ENCODE assay signal across 13 cellular contexts in the genomic region with DNA sequence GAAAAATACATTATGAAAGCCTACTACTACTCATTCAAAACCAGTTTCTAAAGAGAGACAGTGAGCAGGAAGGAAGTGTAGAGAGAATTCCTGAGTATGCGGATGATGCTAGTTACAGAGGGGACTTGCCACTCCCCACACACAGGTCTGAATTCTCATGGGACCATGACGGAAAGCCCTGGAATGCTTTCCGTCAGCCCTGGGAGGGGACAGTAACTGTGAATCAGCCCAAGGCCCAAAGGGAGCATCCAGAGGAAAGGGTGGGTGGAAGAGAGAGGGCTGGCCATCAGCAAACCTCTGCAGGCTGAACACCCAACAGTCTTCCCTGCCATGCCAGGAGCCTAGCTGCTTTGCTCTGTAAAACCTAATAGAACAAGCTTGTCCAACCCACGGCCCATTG. TPM values are rescaled to one million over a fixed set of nuclear protein-coding genes. Genes with fewer than 3 reads are reported as not detected.
DNase-seq lines count a peak whose midpoint lies in the region; ATAC-seq and TF ChIP-seq lines count a peak whose summit lies in the region.
"Had no signal": no experiment of that assay in that cellular context is flagged by ENCODE, and none has a peak within 500 bp of the region (broad histone marks: within the 10 kb centered on the region; RNA-seq: fewer than 3 reads in every experiment).

No MANE protein-coding gene starts in this region.

- H3K27me3 Mint-ChIP-seq in CD14-positive monocyte (ENCODE audit: low read depth in 3 of 3) (no peaks in the 10 kb centered on the region), IgD-negative memory B cell (no peaks in the 10 kb centered on the region), naive B cell (no peaks in the 10 kb centered on the region)
- H3K27me3 Mint-ChIP-seq: type B pancreatic cell had no signal

- DNase-seq in CD14-positive monocyte (ENCODE audit: low spot score) (no peak), choroid plexus epithelial cell (ENCODE audit: low read depth) (peak; percentile 68), naive B cell (no peak)
- no peak for DNase-seq in stimulated activated CD4-positive, alpha-beta T cell treated with anti-CD3 and anti-CD28 coated beads, Interleukin-2, amount 100 ng/mL, for 24 hours
- DNase-seq in stimulated activated CD4-positive, alpha-beta T cell treated with anti-CD3 and anti-CD28 coated beads, Interleukin-1b, Interleukin-23, amount 100 ng/mL, for 48 hours: no peak
- no peak for DNase-seq in stimulated activated CD4-positive, alpha-beta T cell treated with anti-CD3 and anti-CD28 coated beads, Interleukin-4, amount 100 ng/mL, for 1 hour
- DNase-seq: activated T-cell treated with anti-CD3 and anti-CD28 coated beads, Interleukin-2, amount 50 U/mL, for 72 hours; NCI-H1436; NK-92 treated with Interleukin-12 subunit alpha and Interleukin-12 subunit beta, amount 100 ng/mL, for 24 hours; ovary had no signal

- no peak for ATAC-seq in naive B cell (ENCODE audit: low read depth in 2 of 2)
- ATAC-seq in GM18519 (IDR thresholded peaks at IDR 0.05; ENCODE audit: low FRiP score, unreplicated experiment): no peak
- ATAC-seq: activated T-cell treated with anti-CD3 and anti-CD28 coated beads, Interleukin-2, amount 50 U/mL, for 72 hours had no signal

- H3K4me3 Mint-ChIP-seq in CD14-positive monocyte (no peak overlapping the region), IgD-negative memory B cell (peak overlapping the region in 3 of 4 donors; percentile 35 to 57 (median 56)), naive B cell (peak overlapping the region in 7 of 8 donors; percentile 6 to 80 (median 47))
- H3K4me3 Mint-ChIP-seq: activated T-cell treated with anti-CD3 and anti-CD28 coated beads, Interleukin-2, amount 50 U/mL, for 72 hours; type B pancreatic cell had no signal

- H3K27ac Mint-ChIP-seq in CD14-positive monocyte (peak overlapping the region in 4 of 7 donors; percentile 28 to 81 (median 46)), IgD-negative memory B cell (peak overlapping the region; percentile 46 to 86 (median 86)), naive B cell (peak overlapping the region in 5 of 6 donors; percentile 38 to 92 (median 71))
- H3K27ac Mint-ChIP-seq: activated T-cell treated with anti-CD3 and anti-CD28 coated beads, Interleukin-2, amount 50 U/mL, for 72 hours; type B pancreatic cell had no signal

- H3K4me1 Mint-ChIP-seq in CD14-positive monocyte (peaks cover 86% of the 10 kb centered on the region), IgD-negative memory B cell (peaks cover 67 to 86% (median 84%) of the 10 kb centered on the region in 3 donors), naive B cell (peaks cover 76 to 100% (median 98%) of the 10 kb centered on the region in 3 donors)

- no peaks in the 10 kb centered on the region for H3K9me3 Mint-ChIP-seq in CD14-positive monocyte
- no peaks in the 10 kb centered on the region for H3K9me3 Mint-ChIP-seq in IgD-negative memory B cell
- H3K9me3 Mint-ChIP-seq in naive B cell: no peaks in the 10 kb centered on the region
- H3K9me3 Mint-ChIP-seq: activated T-cell treated with anti-CD3 and anti-CD28 coated beads, Interleukin-2, amount 50 U/mL, for 72 hours; type B pancreatic cell had no signal

- no peak overlapping the region for H3K4me3 ChIP-seq in choroid plexus epithelial cell (ENCODE audit: low read depth, low read length)
- H3K4me3 ChIP-seq: ovary had no signal

- TF ChIP-seq CTCF in CD14-positive monocyte (IDR thresholded peaks at IDR 0.05) (no peak), choroid plexus epithelial cell (conservative IDR thresholded peaks at IDR 0.05; ENCODE audit: low read depth, low read length) (no peak)

- intact Hi-C loops in CD14-positive monocyte (cut with micrococcal nuclease): no loop called here

- peaks cover 66 to 67% of the 10 kb centered on the region in 2 donors for H3K36me3 Mint-ChIP-seq in CD14-positive monocyte
- peaks cover 9% of the 10 kb centered on the region for H3K36me3 Mint-ChIP-seq in IgD-negative memory B cell
- peaks cover 28 to 35% of the 10 kb centered on the region in 2 donors for H3K36me3 Mint-ChIP-seq in naive B cell
- H3K36me3 Mint-ChIP-seq: type B pancreatic cell had no signal

RNA-seq across cellular contexts. Expression of gene RCSD1, which starts 36.4 kb away (rescaled TPM):
- polyA plus RNA-seq in CD14-positive monocyte (100 to 1,000 TPM; 216 to 218 TPM), IgD-negative memory B cell (249 TPM), naive B cell (ENCODE audit: low read depth in 6 of 6) (100 to 1,000 TPM; 273 to 418 (median 333) TPM)

RNA-seq across cellular contexts. Expression of gene MPZL1, which starts 55.4 kb away (rescaled TPM):
- polyA plus RNA-seq in CD14-positive monocyte (10 to 100 TPM; 61.8 to 63.6 TPM), IgD-negative memory B cell (33.8 TPM), naive B cell (ENCODE audit: low read depth in 6 of 6) (10 to 100 TPM; 23.5 to 64.2 (median 29.7) TPM)

Comparison
In these comparisons a context has a peak if more than half of its experiments do, and no peak if none do; other contexts are left out.
1. H3K4me3 Mint-ChIP-seq: peak in IgD-negative memory B cell (3 of 4) and naive B cell (7 of 8); none in CD14-positive monocyte (0 of 2).
2. Peak in every context shown above with its lines, with median percentiles within 50 percentile points of each other: H3K27ac Mint-ChIP-seq.